Comparison of ENCODE assay signal across 14 cellular contexts in genomic region chr1:235817101-235817725, GRCh38. TPM values are rescaled to one million over a fixed set of nuclear protein-coding genes. Genes with fewer than 3 reads are reported as not detected.
DNase-seq lines count a peak whose midpoint lies in the region; ATAC-seq and TF ChIP-seq lines count a peak whose summit lies in the region.
"Had no signal": no experiment of that assay in that cellular context is flagged by ENCODE, and none has a peak within 500 bp of the region (broad histone marks: within the 10 kb centered on the region; RNA-seq: fewer than 3 reads in every experiment).

No MANE protein-coding gene starts in this region.

- DNase-seq in activated naive CD8-positive, alpha-beta T cell treated with anti-CD3 and anti-CD28 coated beads, Interleukin-2, amount 50 U/mL, for 24 hours = no peak
- no peak for DNase-seq in activated naive CD8-positive, alpha-beta T cell treated with anti-CD3 and anti-CD28 coated beads for 36 hours
- no peak for DNase-seq in HEK293T (ENCODE audit: extremely low spot score)
- no peak for DNase-seq in central memory CD8-positive, alpha-beta T cell (ENCODE audit: low spot score in 2 of 2)
- no peak for DNase-seq in hypothalamus (lab: John Stamatoyannopoulos, UW)
- no peak for DNase-seq in AG08395 (ENCODE audit: low spot score)
- DNase-seq: COR-L47, DMS153, HCEC 1CT, IMR-90, NCI-H2171, OCI-M1, T-cell had no signal

- no peak overlapping the region for H3K27ac Mint-ChIP-seq in activated naive CD8-positive, alpha-beta T cell treated with anti-CD3 and anti-CD28 coated beads, Interleukin-2, amount 50 U/mL, for 24 hours
- no peak overlapping the region for H3K27ac Mint-ChIP-seq in activated naive CD8-positive, alpha-beta T cell treated with anti-CD3 and anti-CD28 coated beads for 36 hours
- peak overlapping the region; percentile 61 for H3K27ac Mint-ChIP-seq in central memory CD8-positive, alpha-beta T cell (ENCODE audit: low read depth)
- H3K27ac Mint-ChIP-seq: T-cell had no signal

- peaks cover 4% of the 10 kb centered on the region for H3K36me3 Mint-ChIP-seq in activated naive CD8-positive, alpha-beta T cell treated with anti-CD3 and anti-CD28 coated beads, Interleukin-2, amount 50 U/mL, for 24 hours (ENCODE audit: low read depth)
- H3K36me3 Mint-ChIP-seq in activated naive CD8-positive, alpha-beta T cell treated with anti-CD3 and anti-CD28 coated beads for 36 hours = peaks cover 1% of the 10 kb centered on the region
- no peaks in the 10 kb centered on the region for H3K36me3 Mint-ChIP-seq in central memory CD8-positive, alpha-beta T cell (ENCODE audit: insufficient read depth)
- H3K36me3 Mint-ChIP-seq: T-cell had no signal

- peaks cover 7% of the 10 kb centered on the region for H3K4me1 Mint-ChIP-seq in activated naive CD8-positive, alpha-beta T cell treated with anti-CD3 and anti-CD28 coated beads, Interleukin-2, amount 50 U/mL, for 24 hours
- peaks cover 8% of the 10 kb centered on the region for H3K4me1 Mint-ChIP-seq in activated naive CD8-positive, alpha-beta T cell treated with anti-CD3 and anti-CD28 coated beads for 36 hours
- peaks cover 28% of the 10 kb centered on the region for H3K4me1 Mint-ChIP-seq in central memory CD8-positive, alpha-beta T cell

- peak; percentile 10 for ATAC-seq in activated naive CD8-positive, alpha-beta T cell treated with anti-CD3 and anti-CD28 coated beads, Interleukin-2, amount 50 U/mL, for 24 hours
- no peak for ATAC-seq in central memory CD8-positive, alpha-beta T cell (replicated peaks; ENCODE audit: extremely low read depth, poor library complexity, severe bottlenecking)
- no peak for ATAC-seq in GM19351 (IDR thresholded peaks at IDR 0.05; ENCODE audit: unreplicated experiment)
- ATAC-seq: T-cell had no signal

- H3K4me3 Mint-ChIP-seq in activated naive CD8-positive, alpha-beta T cell treated with anti-CD3 and anti-CD28 coated beads, Interleukin-2, amount 50 U/mL, for 24 hours = no peak overlapping the region
- no peak overlapping the region for H3K4me3 Mint-ChIP-seq in activated naive CD8-positive, alpha-beta T cell treated with anti-CD3 and anti-CD28 coated beads for 36 hours
- no peak overlapping the region for H3K4me3 Mint-ChIP-seq in central memory CD8-positive, alpha-beta T cell
- H3K4me3 Mint-ChIP-seq: T-cell had no signal

- POLR2A ChIA-PET in HEK293T (lab: Yijun Ruan, JAX) = no interaction called here

- H3K9me3 Mint-ChIP-seq in activated naive CD8-positive, alpha-beta T cell treated with anti-CD3 and anti-CD28 coated beads, Interleukin-2, amount 50 U/mL, for 24 hours = no peaks in the 10 kb centered on the region
- no peaks in the 10 kb centered on the region for H3K9me3 Mint-ChIP-seq in activated naive CD8-positive, alpha-beta T cell treated with anti-CD3 and anti-CD28 coated beads for 36 hours
- H3K9me3 Mint-ChIP-seq in central memory CD8-positive, alpha-beta T cell = no peaks in the 10 kb centered on the region
- H3K9me3 Mint-ChIP-seq: T-cell had no signal

- CTCF ChIA-PET in HEK293T (lab: Yijun Ruan, JAX) = interaction anchor here (0.9 kb wide), 1 partner anchor 26 kb away, joined by 5 read pairs; no protein-coding TSS in a partner anchor

- no peaks in the 10 kb centered on the region for H3K27me3 Mint-ChIP-seq in activated naive CD8-positive, alpha-beta T cell treated with anti-CD3 and anti-CD28 coated beads, Interleukin-2, amount 50 U/mL, for 24 hours
- no peaks in the 10 kb centered on the region for H3K27me3 Mint-ChIP-seq in activated naive CD8-positive, alpha-beta T cell treated with anti-CD3 and anti-CD28 coated beads for 36 hours
- no peaks in the 10 kb centered on the region for H3K27me3 Mint-ChIP-seq in central memory CD8-positive, alpha-beta T cell
- H3K27me3 Mint-ChIP-seq: T-cell had no signal

TF ChIP-seq in HEK293T, 16 proteins besides CTCF, POLR2A, EP300 and RAD21:
- TF ChIP-seq PKNOX1 (IDR thresholded peaks at IDR 0.05) (no peak), ZNF384 (IDR thresholded peaks at IDR 0.05) (0 out of 2 replicates have a peak, but pooled peaks have one; percentile 8), L3MBTL2 (conservative IDR thresholded peaks at IDR 0.05) (no peak), FOXM1 (IDR thresholded peaks at IDR 0.05; ENCODE audit: borderline replicate concordance) (no peak)

RNA-seq across cellular contexts. Expression of gene LYST, which starts 49.5 kb away (rescaled TPM):
- 10 to 100 TPM; 63.8 to 76.2 TPM for total RNA-seq in activated naive CD8-positive, alpha-beta T cell treated with anti-CD3 and anti-CD28 coated beads for 36 hours
